16 cellular contexts compared by ENCODE assay signal in genomic region chr20:37244572-37244957, GRCh38. TPM values are rescaled to one million over a fixed set of nuclear protein-coding genes. Genes with fewer than 3 reads are reported as not detected.
DNase-seq lines count a peak whose midpoint lies in the region; ATAC-seq and TF ChIP-seq lines count a peak whose summit lies in the region.
"Had no signal": no experiment of that assay in that cellular context is flagged by ENCODE, and none has a peak within 500 bp of the region (broad histone marks: within the 10 kb centered on the region; RNA-seq: fewer than 3 reads in every experiment).

No MANE protein-coding gene starts in this region.

- H3K9ac ChIP-seq in HUES64 (ENCODE audit: low read depth, low read length) (no peak overlapping the region), neural progenitor cell (no peak overlapping the region)

- peaks cover 78% of the 10 kb centered on the region for H3F3A ChIP-seq in neural progenitor cell (ENCODE audit: low read depth)

- peaks cover 57% of the 10 kb centered on the region for H3K4me1 Mint-ChIP-seq in neural progenitor cell

- peak overlapping the region; percentile 42 for H3K4me2 ChIP-seq in neural progenitor cell
- H3K4me2 ChIP-seq: A549 had no signal

- no peak for TF ChIP-seq CTCF in neural progenitor cell (IDR thresholded peaks at IDR 0.05)

- H3K4me3 Mint-ChIP-seq in neural progenitor cell: no peak overlapping the region

- peak overlapping the region; percentile 99 for H3K27ac Mint-ChIP-seq in neural progenitor cell

- H3K27me3 ChIP-seq in HUES64 (ENCODE audit: insufficient read depth, low read length) (no peaks in the 10 kb centered on the region), neural progenitor cell (no peaks in the 10 kb centered on the region)
- H3K27me3 ChIP-seq: SJCRH30 had no signal

- H2AFZ ChIP-seq in neural progenitor cell (replicated peaks): no peak overlapping the region

- H3K36me3 ChIP-seq in HUES64 (ENCODE audit: insufficient read depth, low read length): peaks cover 49% of the 10 kb centered on the region
- H3K36me3 ChIP-seq in neural progenitor cell: peaks cover 20% of the 10 kb centered on the region

- DNase-seq in NCI-H2196 (lab: John Stamatoyannopoulos, UW; ENCODE audit: unreplicated experiment) (peak; percentile 11), NCI-H2196 treated with DMSO at 0.1 percent for 48 hours (lab: John Stamatoyannopoulos, UW; ENCODE audit: unreplicated experiment) (no peak), amniotic epithelial cell (ENCODE audit: low read depth) (peak; percentile 11), neural progenitor cell (ENCODE audit: low spot score) (no peak), left lobe of liver (ENCODE audit: low spot score) (no peak), ureter (ENCODE audit: low spot score) (no peak)
- DNase-seq: KG1, NCI-H774, SJCRH30, SW 1271 had no signal

- no peak for ATAC-seq in GM19324 (IDR thresholded peaks at IDR 0.05; ENCODE audit: low FRiP score, unreplicated experiment)
- no peak for ATAC-seq in left lobe of liver

- peaks cover 2% of the 10 kb centered on the region for H3K27me3 Mint-ChIP-seq in neural progenitor cell (ENCODE audit: insufficient read depth, low read depth)

- H3K4me1 ChIP-seq in HUES64 (ENCODE audit: insufficient read depth, low read length) (peaks cover 16% of the 10 kb centered on the region), neural progenitor cell (peaks cover 53% of the 10 kb centered on the region)
- H3K4me1 ChIP-seq: A549 had no signal

- H3K36me3 Mint-ChIP-seq in neural progenitor cell: peaks cover 34% of the 10 kb centered on the region

- H3K27ac ChIP-seq in HUES64 (ENCODE audit: low read depth, low read length) (peak overlapping the region; percentile 62; the same call in 1 of the 2 replicates), neural progenitor cell (peak overlapping the region; percentile 96)
- H3K27ac ChIP-seq: A549, C4-2B, HL-60, SJCRH30 had no signal

- H3K9me3 ChIP-seq in HUES64 (ENCODE audit: insufficient read depth, low read depth, low read length): no peaks in the 10 kb centered on the region
- no peaks in the 10 kb centered on the region for H3K9me3 ChIP-seq in neural progenitor cell (ENCODE audit: low read depth)
- H3K9me3 ChIP-seq: A549, SJCRH30 had no signal

- WGBS in HUES64: 78% methylated on average over 5 of the region's 5 CpGs

- H3K4me3 ChIP-seq in HUES64 (ENCODE audit: low read length) (no peak overlapping the region), neural progenitor cell (no peak overlapping the region)
- H3K4me3 ChIP-seq: A549, SJCRH30 had no signal

- H4K20me1 ChIP-seq in neural progenitor cell (ENCODE audit: low read depth): no peaks in the 10 kb centered on the region

- H3K9me3 Mint-ChIP-seq in neural progenitor cell: no peaks in the 10 kb centered on the region

- H3K79me2 ChIP-seq in neural progenitor cell (ENCODE audit: low read depth): no peaks in the 10 kb centered on the region

RNA-seq across cellular contexts. Expression of gene GHRH, which starts 17.0 kb away (rescaled TPM):
- polyA plus RNA-seq in HUES64 (2013, experiment 1 of 2): not detected
- not detected for polyA plus RNA-seq in HUES64 (2013, experiment 2 of 2)
- total RNA-seq in neural progenitor cell (ENCODE audit: low replicate concordance): 3.2 TPM in 1 of 2 replicates, not detected in the other
- not detected for total RNA-seq in left lobe of liver
- total RNA-seq in ureter: not detected
- total RNA-seq: M059J, SJCRH30 had no signal
- polyA plus RNA-seq: A549 had no signal

RNA-seq across cellular contexts. Expression of gene MANBAL, which starts 44.9 kb away (rescaled TPM):
- polyA plus RNA-seq in HUES64 (2013, experiment 1 of 2): 52.0 TPM
- polyA plus RNA-seq in HUES64 (2013, experiment 2 of 2): 52.9 TPM
- 32.7 and 44.8 TPM in 2 replicates for total RNA-seq in neural progenitor cell (ENCODE audit: low replicate concordance)
- total RNA-seq in left lobe of liver: 12.3 TPM
- total RNA-seq in ureter: 73.9 TPM

Comparison
In these comparisons a context has a peak if more than half of its experiments do, and no peak if none do; other contexts are left out.
1. DNase-seq: peak in NCI-H2196 (single experiment) and amniotic epithelial cell (single experiment); none in NCI-H2196 treated with DMSO at 0.1 percent for 48 hours (single experiment), neural progenitor cell (single experiment), left lobe of liver (single experiment) and ureter (single experiment).